In genomic region chr20:61256365-61256764, GRCh38 we compare ENCODE assay signal across 17 cellular contexts. TPM values are rescaled to one million over a fixed set of nuclear protein-coding genes. Genes with fewer than 3 reads are reported as not detected.
"Had no signal": no experiment of that assay in that cellular context is flagged by ENCODE, and none has a peak within 500 bp of the region (broad histone marks: within the 10 kb centered on the region; RNA-seq: fewer than 3 reads in every experiment).

No MANE protein-coding gene starts in this region.

- H3K9me3 Mint-ChIP-seq: dendritic cell treated with granulocyte-macrophage colony-stimulating factor and Interleukin-4, amounts not matched to agents 40 ng/mL and 50 ng/mL, for 4 days; immature natural killer cell had no signal

- H3K9me3 ChIP-seq: esophagus squamous epithelium, neutrophil, sigmoid colon, suprapubic skin, thyroid gland, upper lobe of right lung, vagina had no signal

- H3K4me3 ChIP-seq: esophagus squamous epithelium, sigmoid colon, suprapubic skin, thyroid gland, upper lobe of right lung, vagina had no signal

- H3K4me3 Mint-ChIP-seq: dendritic cell treated with granulocyte-macrophage colony-stimulating factor and Interleukin-4, amounts not matched to agents 40 ng/mL and 50 ng/mL, for 4 days; immature natural killer cell; nephron progenitor cell had no signal

- H3K36me3 ChIP-seq: esophagus squamous epithelium, neutrophil, sigmoid colon, suprapubic skin, thyroid gland, upper lobe of right lung, vagina had no signal

- ATAC-seq: naive thymus-derived CD4-positive, alpha-beta T cell; upper lobe of right lung had no signal

- H3K4me1 ChIP-seq: upper lobe of right lung had no signal

- H3K27ac Mint-ChIP-seq: dendritic cell treated with granulocyte-macrophage colony-stimulating factor and Interleukin-4, amounts not matched to agents 40 ng/mL and 50 ng/mL, for 4 days; immature natural killer cell; naive thymus-derived CD4-positive, alpha-beta T cell; nephron progenitor cell had no signal

- H3K27ac ChIP-seq: esophagus squamous epithelium, neutrophil, sigmoid colon, suprapubic skin, thyroid gland, upper lobe of right lung, vagina had no signal

- DNase-seq: esophagus squamous epithelium; foreskin fibroblast; immature natural killer cell; kidney; naive thymus-derived CD4-positive, alpha-beta T cell; nephron progenitor cell; sigmoid colon; small intestine; stimulated activated CD4-positive, alpha-beta T cell treated with anti-CD3 and anti-CD28 coated beads, Interleukin-12 subunit alpha, Interleukin-12 subunit beta, amount 100 ng/mL, for 4 hours; stimulated activated naive CD4-positive, alpha-beta T cell; thyroid gland; upper lobe of right lung had no signal

RNA-seq across cellular contexts. Expression of gene CDH4, which starts 4.3 kb away (rescaled TPM):
- total RNA-seq: mesenteric fat pad had no signal
